23 cellular contexts compared by ENCODE assay signal in genomic region chr15:38549222-38549621, GRCh38. TPM values are rescaled to one million over a fixed set of nuclear protein-coding genes. Genes with fewer than 3 reads are reported as not detected.
DNase-seq lines count a peak whose midpoint lies in the region; ATAC-seq, FAIRE-seq and TF ChIP-seq lines count a peak whose summit lies in the region.
"Had no signal": no experiment of that assay in that cellular context is flagged by ENCODE, and none has a peak within 500 bp of the region (broad histone marks: within the 10 kb centered on the region; RNA-seq: fewer than 3 reads in every experiment).

No MANE protein-coding gene starts in this region.

- no peaks in the 10 kb centered on the region for H3K27me3 ChIP-seq in bronchial epithelial cell (ENCODE audit: control insufficient read depth, insufficient read depth, low read length)
- no peaks in the 10 kb centered on the region for H3K27me3 ChIP-seq in GM23338 (ENCODE audit: insufficient read depth)
- H3K27me3 ChIP-seq: body of pancreas, pancreas, sigmoid colon had no signal

- H3K9me3 Mint-ChIP-seq in activated naive CD4-positive, alpha-beta T cell treated with anti-CD3 and anti-CD28 coated beads, Interleukin-2, amount 50 U/mL, for 24 hours: no peaks in the 10 kb centered on the region
- H3K9me3 Mint-ChIP-seq in natural killer cell treated with Interleukin-12 subunit alpha and Interleukin-12 subunit beta and Interleukin-15 and Interleukin-18, amount 100 ng/mL, for 72 hours: no peaks in the 10 kb centered on the region
- no peaks in the 10 kb centered on the region for H3K9me3 Mint-ChIP-seq in GM23338
- H3K9me3 Mint-ChIP-seq: WTC11 had no signal

- H3K9me2 ChIP-seq in GM23338 (ENCODE audit: insufficient read depth): 0 out of 2 replicates have a peak, but pooled peaks cover 2% of the 10 kb centered on the region

- no peak for FAIRE-seq in bronchial epithelial cell (lab: Jason Lieb, UNC)
- FAIRE-seq: endothelial cell of umbilical vein, GM19239, pancreas had no signal

- H3K4me3 Mint-ChIP-seq in activated naive CD4-positive, alpha-beta T cell treated with anti-CD3 and anti-CD28 coated beads, Interleukin-2, amount 50 U/mL, for 24 hours: peak overlapping the region; percentile 1
- peak overlapping the region; percentile 13 for H3K4me3 Mint-ChIP-seq in natural killer cell treated with Interleukin-12 subunit alpha and Interleukin-12 subunit beta and Interleukin-15 and Interleukin-18, amount 100 ng/mL, for 72 hours
- no peak overlapping the region for H3K4me3 Mint-ChIP-seq in GM23338
- H3K4me3 Mint-ChIP-seq: WTC11 had no signal

- peaks cover 92% of the 10 kb centered on the region for H3K4me1 Mint-ChIP-seq in activated naive CD4-positive, alpha-beta T cell treated with anti-CD3 and anti-CD28 coated beads, Interleukin-2, amount 50 U/mL, for 24 hours
- peaks cover 71 to 79% of the 10 kb centered on the region in 2 donors for H3K4me1 Mint-ChIP-seq in natural killer cell treated with Interleukin-12 subunit alpha and Interleukin-12 subunit beta and Interleukin-15 and Interleukin-18, amount 100 ng/mL, for 72 hours (ENCODE audit: low read depth in 2 of 2)
- peaks cover 27% of the 10 kb centered on the region for H3K4me1 Mint-ChIP-seq in GM23338

- no peaks in the 10 kb centered on the region for H3K79me2 ChIP-seq in GM23338 (replicated peaks; ENCODE audit: insufficient read depth)

- H3K27ac ChIP-seq in RWPE1 (no peak overlapping the region), GM23338 (ENCODE audit: low read depth) (no peak overlapping the region)
- H3K27ac ChIP-seq: body of pancreas, coronary artery, gastroesophageal sphincter, pancreas, sigmoid colon had no signal

- no peak overlapping the region for H3K4me2 ChIP-seq in GM23338

- no peak for ATAC-seq in natural killer cell treated with Interleukin-12 subunit alpha and Interleukin-12 subunit beta and Interleukin-15 and Interleukin-18, amount 100 ng/mL, for 72 hours
- no peak for ATAC-seq in GM21381 (IDR thresholded peaks at IDR 0.05; ENCODE audit: unreplicated experiment)
- ATAC-seq in GM23338: no peak
- ATAC-seq in GM19467 (IDR thresholded peaks at IDR 0.05; ENCODE audit: unreplicated experiment): no peak
- ATAC-seq: body of pancreas, gastroesophageal sphincter, left ventricle myocardium superior, pancreas, WTC11 had no signal

- POLR2A ChIA-PET in RWPE1 (lab: Yijun Ruan, JAX; ENCODE audit: low non-redundant PET): no interaction called here

- H2AFZ ChIP-seq in GM23338: no peak overlapping the region

- peaks cover 32% of the 10 kb centered on the region for H3K36me3 Mint-ChIP-seq in activated naive CD4-positive, alpha-beta T cell treated with anti-CD3 and anti-CD28 coated beads, Interleukin-2, amount 50 U/mL, for 24 hours
- peaks cover 36% of the 10 kb centered on the region for H3K36me3 Mint-ChIP-seq in natural killer cell treated with Interleukin-12 subunit alpha and Interleukin-12 subunit beta and Interleukin-15 and Interleukin-18, amount 100 ng/mL, for 72 hours
- H3K36me3 Mint-ChIP-seq in GM23338 (ENCODE audit: low read depth): no peaks in the 10 kb centered on the region
- H3K36me3 Mint-ChIP-seq: WTC11 had no signal

- H3K27me3 Mint-ChIP-seq in activated naive CD4-positive, alpha-beta T cell treated with anti-CD3 and anti-CD28 coated beads, Interleukin-2, amount 50 U/mL, for 24 hours: no peaks in the 10 kb centered on the region
- H3K27me3 Mint-ChIP-seq in natural killer cell treated with Interleukin-12 subunit alpha and Interleukin-12 subunit beta and Interleukin-15 and Interleukin-18, amount 100 ng/mL, for 72 hours: no peaks in the 10 kb centered on the region
- H3K27me3 Mint-ChIP-seq in GM23338 (ENCODE audit: insufficient read depth, low read depth, poor library complexity): no peaks in the 10 kb centered on the region

- TF ChIP-seq CTCF in RWPE1 (conservative IDR thresholded peaks at IDR 0.05; ENCODE audit: low read depth) (no peak), bronchial epithelial cell (IDR thresholded peaks at IDR 0.05; ENCODE audit: insufficient read depth, low read length, severe bottlenecking) (no peak), GM23338 (conservative IDR thresholded peaks at IDR 0.05; ENCODE audit: low read depth in 2 of 2) (no peak)

- no peak for DNase-seq in activated naive CD4-positive, alpha-beta T cell treated with anti-CD3 and anti-CD28 coated beads, Interleukin-2, amount 50 U/mL, for 16 hours
- DNase-seq in RWPE1 (ENCODE audit: low spot score): peak; percentile 7
- peak; percentile 58 for DNase-seq in bronchial epithelial cell (ENCODE audit: low read depth)
- DNase-seq in natural killer cell treated with Interleukin-12 subunit alpha and Interleukin-12 subunit beta and Interleukin-15 and Interleukin-18, amount 100 ng/mL, for 72 hours (ENCODE audit: low spot score): no peak
- DNase-seq in GM23338 (ENCODE audit: low spot score): no peak
- DNase-seq: activated naive CD4-positive, alpha-beta T cell treated with Interleukin-2 at 50 U/mL for 16 hours; body of pancreas; Caco-2; left ventricle myocardium superior; NCI-H2081; NCI-H510A treated with DMSO at 0.1 percent for 48 hours; pancreas; Right ventricle myocardium superior; sigmoid colon; stimulated activated CD4-positive, alpha-beta T cell treated with anti-CD3 and anti-CD28 coated beads, Interleukin-2, amount 100 ng/mL, for 24 hours had no signal

- no peaks in the 10 kb centered on the region for H4K20me1 ChIP-seq in GM23338 (replicated peaks; ENCODE audit: insufficient read depth)

- H3K4me3 ChIP-seq in bronchial epithelial cell (ENCODE audit: low read depth, low read length) (no peak overlapping the region), GM23338 (no peak overlapping the region)
- H3K4me3 ChIP-seq: body of pancreas, coronary artery, gastroesophageal sphincter, pancreas, sigmoid colon had no signal

- H3K27ac Mint-ChIP-seq in activated naive CD4-positive, alpha-beta T cell treated with anti-CD3 and anti-CD28 coated beads, Interleukin-2, amount 50 U/mL, for 24 hours: peak overlapping the region; percentile 71
- H3K27ac Mint-ChIP-seq in natural killer cell treated with Interleukin-12 subunit alpha and Interleukin-12 subunit beta and Interleukin-15 and Interleukin-18, amount 100 ng/mL, for 72 hours: peak overlapping the region; percentile 43 to 86
- no peak overlapping the region for H3K27ac Mint-ChIP-seq in GM23338
- H3K27ac Mint-ChIP-seq: WTC11 had no signal

- CTCF ChIA-PET in RWPE1 (lab: Yijun Ruan, JAX): no interaction called here

- H3F3A ChIP-seq in GM23338 (replicated peaks; ENCODE audit: low read depth): no peaks in the 10 kb centered on the region

- peaks cover 10% of the 10 kb centered on the region; the same call in 1 of the 2 replicates for H3K4me1 ChIP-seq in GM23338 (ENCODE audit: insufficient read depth)
- H3K4me1 ChIP-seq: body of pancreas, gastroesophageal sphincter, pancreas, sigmoid colon had no signal

- H3K36me3 ChIP-seq in bronchial epithelial cell (ENCODE audit: control insufficient read depth, insufficient read depth, low read length): no peaks in the 10 kb centered on the region
- no peaks in the 10 kb centered on the region for H3K36me3 ChIP-seq in GM23338 (ENCODE audit: insufficient read depth)
- H3K36me3 ChIP-seq: gastroesophageal sphincter, pancreas, sigmoid colon had no signal

RNA-seq across cellular contexts. Expression of gene RASGRP1, which starts 15.4 kb away (rescaled TPM):
- under 0.01 and 0.64 TPM in 2 replicates for total RNA-seq in bronchial epithelial cell
- total RNA-seq in natural killer cell treated with Interleukin-12 subunit alpha and Interleukin-12 subunit beta and Interleukin-15 and Interleukin-18, amount 100 ng/mL, for 72 hours: 100 to 1,000 TPM; 154 to 241 TPM
- total RNA-seq in GM23338 (2014; rRNA removed; shearing (Covaris generic)): 1.1 and 1.2 TPM in 2 replicates
- 0.54 and 1.1 TPM in 2 replicates for polyA plus RNA-seq in GM23338 (2016; fragmentation: Nextera tagmentation; extraction: Ambion mirVana)

Comparison
In these comparisons a context has a peak if more than half of its experiments do, and no peak if none do; other contexts are left out.
1. DNase-seq: peak in RWPE1 (single experiment) and bronchial epithelial cell (single experiment); none in activated naive CD4-positive, alpha-beta T cell treated with anti-CD3 and anti-CD28 coated beads, Interleukin-2, amount 50 U/mL, for 16 hours (single experiment), natural killer cell treated with Interleukin-12 subunit alpha and Interleukin-12 subunit beta and Interleukin-15 and Interleukin-18, amount 100 ng/mL, for 72 hours (single experiment) and GM23338 (single experiment).
2. RNA of gene RASGRP1, which starts 15.4 kb away (total RNA-seq): 154 to 241 TPM in natural killer cell treated with Interleukin-12 subunit alpha and Interleukin-12 subunit beta and Interleukin-15 and Interleukin-18, amount 100 ng/mL, for 72 hours; 1.1 to 1.2 TPM in GM23338 and under 0.01 to 0.64 TPM in bronchial epithelial cell; every median in the first group is over 10 times any median in the second.